ENCODE assay signal across 1 cellular context in the genomic region with DNA sequence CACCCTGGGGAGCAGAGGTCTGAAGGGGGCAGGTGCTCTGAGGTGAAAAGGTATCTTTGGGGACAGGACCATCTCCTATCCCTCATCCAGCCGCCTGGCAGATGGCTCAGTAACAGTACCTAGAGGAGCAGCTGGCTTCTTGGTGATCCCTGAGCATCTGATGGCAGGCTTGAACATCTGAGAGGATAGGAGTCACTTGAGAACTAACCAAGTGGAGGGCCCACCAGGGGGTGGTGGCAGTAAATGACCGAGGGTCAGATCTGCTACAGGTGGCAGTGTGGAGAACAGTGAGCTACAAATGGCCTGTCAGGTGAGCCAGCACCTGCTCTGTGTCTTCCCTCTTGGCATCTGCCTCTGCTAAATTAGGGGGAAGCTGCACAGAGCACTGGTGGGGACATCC.
A peak's percentile ranks its signal among the peaks of the same experiment; 100 is the strongest.
TF ChIP-seq lines count a peak whose summit lies in the region.

No MANE protein-coding gene starts in this region.

TF ChIP-seq in HEK293, 187 proteins besides CTCF, POLR2A, EP300 and RAD21:
- no peak for TF ChIP-seq KLF10 (tag by site-specific recombination; IDR thresholded peaks at IDR 0.05)
- TF ChIP-seq, protein P1, sequence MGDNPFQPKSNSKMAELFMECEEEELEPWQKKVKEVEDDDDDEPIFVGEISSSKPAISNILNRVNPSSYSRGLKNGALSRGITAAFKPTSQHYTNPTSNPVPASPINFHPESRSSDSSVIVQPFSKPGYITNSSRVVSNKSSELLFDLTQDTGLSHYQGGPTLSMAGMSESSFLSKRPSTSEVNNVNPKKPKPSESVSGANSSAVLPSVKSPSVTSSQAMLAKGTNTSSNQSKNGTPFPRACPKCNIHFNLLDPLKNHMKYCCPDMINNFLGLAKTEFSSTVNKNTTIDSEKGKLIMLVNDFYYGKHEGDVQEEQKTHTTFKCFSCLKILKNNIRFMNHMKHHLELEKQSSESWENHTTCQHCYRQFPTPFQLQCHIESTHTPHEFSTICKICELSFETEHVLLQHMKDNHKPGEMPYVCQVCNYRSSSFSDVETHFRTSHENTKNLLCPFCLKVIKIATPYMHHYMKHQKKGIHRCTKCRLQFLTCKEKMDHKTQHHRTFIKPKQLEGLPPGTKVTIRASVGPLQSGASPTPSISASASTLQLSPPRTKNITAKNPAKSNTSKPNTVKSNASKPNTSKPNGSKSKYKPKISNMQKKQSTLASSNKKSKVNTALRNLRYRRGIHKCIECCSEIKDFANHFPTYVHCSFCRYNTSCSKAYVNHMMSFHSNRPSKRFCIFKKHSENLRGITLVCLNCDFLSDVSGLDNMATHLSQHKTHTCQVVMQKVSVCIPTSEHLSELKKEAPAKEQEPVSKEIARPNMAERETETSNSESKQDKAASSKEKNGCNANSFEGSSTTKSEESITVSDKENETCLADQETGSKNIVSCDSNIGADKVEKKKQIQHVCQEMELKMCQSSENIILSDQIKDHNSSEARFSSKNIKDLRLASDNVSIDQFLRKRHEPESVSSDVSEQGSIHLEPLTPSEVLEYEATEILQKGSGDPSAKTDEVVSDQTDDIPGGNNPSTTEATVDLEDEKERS (tag by site-specific recombination; IDR thresholded peaks at IDR 0.05), result no peak
- TF ChIP-seq, protein P2, sequence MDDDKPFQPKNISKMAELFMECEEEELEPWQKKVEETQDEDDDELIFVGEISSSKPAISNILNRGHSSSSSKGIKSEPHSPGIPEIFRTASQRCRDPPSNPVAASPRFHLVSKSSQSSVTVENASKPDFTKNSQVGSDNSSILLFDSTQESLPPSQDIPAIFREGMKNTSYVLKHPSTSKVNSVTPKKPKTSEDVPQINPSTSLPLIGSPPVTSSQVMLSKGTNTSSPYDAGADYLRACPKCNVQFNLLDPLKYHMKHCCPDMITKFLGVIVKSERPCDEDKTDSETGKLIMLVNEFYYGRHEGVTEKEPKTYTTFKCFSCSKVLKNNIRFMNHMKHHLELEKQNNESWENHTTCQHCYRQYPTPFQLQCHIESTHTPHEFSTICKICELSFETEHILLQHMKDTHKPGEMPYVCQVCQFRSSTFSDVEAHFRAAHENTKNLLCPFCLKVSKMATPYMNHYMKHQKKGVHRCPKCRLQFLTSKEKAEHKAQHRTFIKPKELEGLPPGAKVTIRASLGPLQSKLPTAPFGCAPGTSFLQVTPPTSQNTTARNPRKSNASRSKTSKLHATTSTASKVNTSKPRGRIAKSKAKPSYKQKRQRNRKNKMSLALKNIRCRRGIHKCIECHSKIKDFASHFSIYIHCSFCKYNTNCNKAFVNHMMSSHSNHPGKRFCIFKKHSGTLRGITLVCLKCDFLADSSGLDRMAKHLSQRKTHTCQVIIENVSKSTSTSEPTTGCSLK (tag by site-specific recombination; IDR thresholded peaks at IDR 0.05), result no peak
- TF ChIP-seq ZNF830 (tag by site-specific recombination; IDR thresholded peaks at IDR 0.05; ENCODE audit: low read depth), result no peak
- TF ChIP-seq BCL11B (tag by site-specific recombination; IDR thresholded peaks at IDR 0.05; ENCODE audit: low read depth), result no peak
- TF ChIP-seq, protein P3, sequence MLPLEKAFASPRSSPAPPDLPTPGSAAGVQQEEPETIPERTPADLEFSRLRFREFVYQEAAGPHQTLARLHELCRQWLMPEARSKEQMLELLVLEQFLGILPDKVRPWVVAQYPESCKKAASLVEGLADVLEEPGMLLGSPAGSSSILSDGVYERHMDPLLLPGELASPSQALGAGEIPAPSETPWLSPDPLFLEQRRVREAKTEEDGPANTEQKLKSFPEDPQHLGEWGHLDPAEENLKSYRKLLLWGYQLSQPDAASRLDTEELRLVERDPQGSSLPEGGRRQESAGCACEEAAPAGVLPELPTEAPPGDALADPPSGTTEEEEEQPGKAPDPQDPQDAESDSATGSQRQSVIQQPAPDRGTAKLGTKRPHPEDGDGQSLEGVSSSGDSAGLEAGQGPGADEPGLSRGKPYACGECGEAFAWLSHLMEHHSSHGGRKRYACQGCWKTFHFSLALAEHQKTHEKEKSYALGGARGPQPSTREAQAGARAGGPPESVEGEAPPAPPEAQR (tag by site-specific recombination; IDR thresholded peaks at IDR 0.05), result no peak
- TF ChIP-seq ZNF670 (tag by site-specific recombination; IDR thresholded peaks at IDR 0.05; ENCODE audit: low read depth), result no peak
- no peak for TF ChIP-seq ZNF571 (tag by site-specific recombination; IDR thresholded peaks at IDR 0.05)
- TF ChIP-seq MYNN (tag by site-specific recombination; IDR thresholded peaks at IDR 0.05; ENCODE audit: borderline replicate concordance), result no peak
- no peak for TF ChIP-seq ZNF350 (tag by site-specific recombination; IDR thresholded peaks at IDR 0.05)
- TF ChIP-seq ZXDB (tag by site-specific recombination; IDR thresholded peaks at IDR 0.05), result no peak
- TF ChIP-seq ZNF394 (tag by site-specific recombination; IDR thresholded peaks at IDR 0.05; ENCODE audit: borderline replicate concordance), result peak; percentile 31; the same call in 1 of the 2 replicates
- TF ChIP-seq, protein P4, sequence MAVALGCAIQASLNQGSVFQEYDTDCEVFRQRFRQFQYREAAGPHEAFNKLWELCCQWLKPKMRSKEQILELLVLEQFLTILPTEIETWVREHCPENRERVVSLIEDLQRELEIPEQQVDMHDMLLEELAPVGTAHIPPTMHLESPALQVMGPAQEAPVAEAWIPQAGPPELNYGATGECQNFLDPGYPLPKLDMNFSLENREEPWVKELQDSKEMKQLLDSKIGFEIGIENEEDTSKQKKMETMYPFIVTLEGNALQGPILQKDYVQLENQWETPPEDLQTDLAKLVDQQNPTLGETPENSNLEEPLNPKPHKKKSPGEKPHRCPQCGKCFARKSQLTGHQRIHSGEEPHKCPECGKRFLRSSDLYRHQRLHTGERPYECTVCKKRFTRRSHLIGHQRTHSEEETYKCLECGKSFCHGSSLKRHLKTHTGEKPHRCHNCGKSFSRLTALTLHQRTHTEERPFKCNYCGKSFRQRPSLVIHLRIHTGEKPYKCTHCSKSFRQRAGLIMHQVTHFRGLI (tag by site-specific recombination; IDR thresholded peaks at IDR 0.05), result no peak
- no peak for TF ChIP-seq TCF7L2 (IDR thresholded peaks at IDR 0.05; ENCODE audit: borderline replicate concordance, low read depth, low read length)
- no peak for TF ChIP-seq ZNF311 (tag by site-specific recombination; IDR thresholded peaks at IDR 0.05; ENCODE audit: borderline replicate concordance)
- no peak for TF ChIP-seq EGR2 (tag by site-specific recombination; IDR thresholded peaks at IDR 0.05; ENCODE audit: low read depth)
- no peak for TF ChIP-seq ZNF510 (tag by site-specific recombination; IDR thresholded peaks at IDR 0.05; ENCODE audit: insufficient replicate concordance)
- TF ChIP-seq SCRT2 (tag by site-specific recombination; IDR thresholded peaks at IDR 0.05), result 0 out of 2 replicates have a peak, but pooled peaks have one; percentile 16
- TF ChIP-seq TRIM28 (IDR thresholded peaks at IDR 0.05; ENCODE audit: borderline replicate concordance, low read length), result no peak
- no peak for TF ChIP-seq ZFP37 (tag by site-specific recombination; IDR thresholded peaks at IDR 0.05)
- TF ChIP-seq, protein P5, sequence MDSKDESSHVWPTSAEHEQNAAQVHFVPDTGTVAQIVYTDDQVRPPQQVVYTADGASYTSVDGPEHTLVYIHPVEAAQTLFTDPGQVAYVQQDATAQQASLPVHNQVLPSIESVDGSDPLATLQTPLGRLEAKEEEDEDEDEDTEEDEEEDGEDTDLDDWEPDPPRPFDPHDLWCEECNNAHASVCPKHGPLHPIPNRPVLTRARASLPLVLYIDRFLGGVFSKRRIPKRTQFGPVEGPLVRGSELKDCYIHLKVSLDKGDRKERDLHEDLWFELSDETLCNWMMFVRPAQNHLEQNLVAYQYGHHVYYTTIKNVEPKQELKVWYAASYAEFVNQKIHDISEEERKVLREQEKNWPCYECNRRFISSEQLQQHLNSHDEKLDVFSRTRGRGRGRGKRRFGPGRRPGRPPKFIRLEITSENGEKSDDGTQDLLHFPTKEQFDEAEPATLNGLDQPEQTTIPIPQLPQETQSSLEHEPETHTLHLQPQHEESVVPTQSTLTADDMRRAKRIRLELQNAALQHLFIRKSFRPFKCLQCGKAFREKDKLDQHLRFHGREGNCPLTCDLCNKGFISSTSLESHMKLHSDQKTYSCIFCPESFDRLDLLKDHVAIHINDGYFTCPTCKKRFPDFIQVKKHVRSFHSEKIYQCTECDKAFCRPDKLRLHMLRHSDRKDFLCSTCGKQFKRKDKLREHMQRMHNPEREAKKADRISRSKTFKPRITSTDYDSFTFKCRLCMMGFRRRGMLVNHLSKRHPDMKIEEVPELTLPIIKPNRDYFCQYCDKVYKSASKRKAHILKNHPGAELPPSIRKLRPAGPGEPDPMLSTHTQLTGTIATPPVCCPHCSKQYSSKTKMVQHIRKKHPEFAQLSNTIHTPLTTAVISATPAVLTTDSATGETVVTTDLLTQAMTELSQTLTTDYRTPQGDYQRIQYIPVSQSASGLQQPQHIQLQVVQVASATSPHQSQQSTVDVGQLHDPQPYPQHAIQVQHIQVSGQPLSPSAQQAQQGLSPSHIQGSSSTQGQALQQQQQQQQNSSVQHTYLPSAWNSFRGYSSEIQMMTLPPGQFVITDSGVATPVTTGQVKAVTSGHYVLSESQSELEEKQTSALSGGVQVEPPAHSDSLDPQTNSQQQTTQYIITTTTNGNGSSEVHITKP (tag by site-specific recombination; IDR thresholded peaks at IDR 0.05), result 0 out of 2 replicates have a peak, but pooled peaks have one; percentile 22
- TF ChIP-seq, protein P6, sequence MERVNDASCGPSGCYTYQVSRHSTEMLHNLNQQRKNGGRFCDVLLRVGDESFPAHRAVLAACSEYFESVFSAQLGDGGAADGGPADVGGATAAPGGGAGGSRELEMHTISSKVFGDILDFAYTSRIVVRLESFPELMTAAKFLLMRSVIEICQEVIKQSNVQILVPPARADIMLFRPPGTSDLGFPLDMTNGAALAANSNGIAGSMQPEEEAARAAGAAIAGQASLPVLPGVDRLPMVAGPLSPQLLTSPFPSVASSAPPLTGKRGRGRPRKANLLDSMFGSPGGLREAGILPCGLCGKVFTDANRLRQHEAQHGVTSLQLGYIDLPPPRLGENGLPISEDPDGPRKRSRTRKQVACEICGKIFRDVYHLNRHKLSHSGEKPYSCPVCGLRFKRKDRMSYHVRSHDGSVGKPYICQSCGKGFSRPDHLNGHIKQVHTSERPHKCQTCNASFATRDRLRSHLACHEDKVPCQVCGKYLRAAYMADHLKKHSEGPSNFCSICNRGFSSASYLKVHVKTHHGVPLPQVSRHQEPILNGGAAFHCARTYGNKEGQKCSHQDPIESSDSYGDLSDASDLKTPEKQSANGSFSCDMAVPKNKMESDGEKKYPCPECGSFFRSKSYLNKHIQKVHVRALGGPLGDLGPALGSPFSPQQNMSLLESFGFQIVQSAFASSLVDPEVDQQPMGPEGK (tag by site-specific recombination; IDR thresholded peaks at IDR 0.05), result no peak
- TF ChIP-seq ZNF138 (tag by site-specific recombination; IDR thresholded peaks at IDR 0.05; ENCODE audit: borderline replicate concordance), result no peak
- no peak for TF ChIP-seq ZNF768 (tag by site-specific recombination; IDR thresholded peaks at IDR 0.05)
- no peak for TF ChIP-seq OSR2 (tag by site-specific recombination; IDR thresholded peaks at IDR 0.05)
